In the genomic region with DNA sequence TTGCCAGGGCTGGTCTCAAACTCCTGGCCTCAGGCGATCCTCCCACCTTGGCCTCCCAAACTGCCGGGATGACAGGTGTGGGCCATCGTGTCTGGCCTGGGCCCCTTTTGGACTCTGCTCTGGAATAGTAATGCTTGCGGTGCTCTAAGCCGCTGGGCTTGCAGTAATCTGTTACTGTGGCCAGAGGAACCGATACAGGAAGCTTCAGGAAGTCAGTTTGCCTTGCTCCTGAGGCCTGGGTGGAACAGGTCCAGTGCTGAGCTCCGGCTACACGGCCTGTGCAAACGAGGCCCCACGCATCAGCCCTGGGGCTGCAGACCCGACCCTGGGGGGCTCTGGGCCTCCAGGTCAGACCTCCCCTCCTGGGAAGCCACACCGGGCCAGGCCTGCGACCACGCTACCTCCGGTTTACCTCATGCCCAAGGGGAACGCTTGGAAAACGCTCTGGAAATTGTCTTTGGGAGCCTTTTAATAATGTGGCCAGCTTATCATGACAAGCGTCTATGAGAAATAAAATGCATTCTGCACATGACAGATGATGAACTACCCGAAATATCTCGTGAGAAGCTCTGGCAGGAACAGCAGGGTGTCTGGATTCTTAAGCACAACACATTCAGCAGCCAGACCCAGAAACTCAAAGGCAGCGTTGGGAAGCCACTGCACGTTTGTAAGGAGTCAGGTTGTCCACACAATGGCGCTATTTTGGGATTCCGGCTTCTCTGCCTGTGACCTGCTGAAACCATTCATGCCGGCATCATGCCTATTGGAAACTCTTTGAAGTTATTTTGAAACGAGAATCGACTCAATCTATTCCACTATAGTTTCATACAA, we compare ENCODE assay signal across 1 cellular context.
TF ChIP-seq lines count a peak whose summit lies in the region.

No MANE protein-coding gene starts in this region.

TF ChIP-seq in HepG2, 621 proteins besides CTCF, POLR2A, EP300 and RAD21 (continued from another document and continues in another):
- no peak for TF ChIP-seq ZNF513 (CRISPR knock-in tag; conservative IDR thresholded peaks at IDR 0.05)
- TF ChIP-seq HOXA7 (CRISPR knock-in tag; IDR thresholded peaks at IDR 0.05): no peak
- TF ChIP-seq ZMYM2 (CRISPR knock-in tag; IDR thresholded peaks at IDR 0.05): peak; percentile 64
- peak; percentile 63 for TF ChIP-seq HNF4A (CRISPR knock-in tag; IDR thresholded peaks at IDR 0.05)
- TF ChIP-seq ARHGAP35 (CRISPR knock-in tag; IDR thresholded peaks at IDR 0.05; ENCODE audit: borderline replicate concordance): no peak; the same call in 1 of the 2 replicates
- no peak for TF ChIP-seq ELF1 (CRISPR knock-in tag; IDR thresholded peaks at IDR 0.05)
- TF ChIP-seq, protein P1, sequence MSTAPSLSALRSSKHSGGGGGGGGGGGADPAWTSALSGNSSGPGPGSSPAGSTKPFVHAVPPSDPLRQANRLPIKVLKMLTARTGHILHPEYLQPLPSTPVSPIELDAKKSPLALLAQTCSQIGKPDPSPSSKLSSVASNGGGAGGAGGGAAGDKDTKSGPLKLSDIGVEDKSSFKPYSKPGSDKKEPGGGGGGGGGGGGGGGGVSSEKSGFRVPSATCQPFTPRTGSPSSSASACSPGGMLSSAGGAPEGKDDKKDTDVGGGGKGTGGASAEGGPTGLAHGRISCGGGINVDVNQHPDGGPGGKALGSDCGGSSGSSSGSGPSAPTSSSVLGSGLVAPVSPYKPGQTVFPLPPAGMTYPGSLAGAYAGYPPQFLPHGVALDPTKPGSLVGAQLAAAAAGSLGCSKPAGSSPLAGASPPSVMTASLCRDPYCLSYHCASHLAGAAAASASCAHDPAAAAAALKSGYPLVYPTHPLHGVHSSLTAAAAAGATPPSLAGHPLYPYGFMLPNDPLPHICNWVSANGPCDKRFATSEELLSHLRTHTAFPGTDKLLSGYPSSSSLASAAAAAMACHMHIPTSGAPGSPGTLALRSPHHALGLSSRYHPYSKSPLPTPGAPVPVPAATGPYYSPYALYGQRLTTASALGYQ (CRISPR knock-in tag; IDR thresholded peaks at IDR 0.05): 0 out of 2 replicates have a peak, but pooled peaks have one; percentile 29
- TF ChIP-seq ZNF253 (CRISPR knock-in tag; IDR thresholded peaks at IDR 0.05; ENCODE audit: borderline replicate concordance): 0 out of 2 replicates have a peak, but pooled peaks have one; percentile 34
- TF ChIP-seq, protein P2, sequence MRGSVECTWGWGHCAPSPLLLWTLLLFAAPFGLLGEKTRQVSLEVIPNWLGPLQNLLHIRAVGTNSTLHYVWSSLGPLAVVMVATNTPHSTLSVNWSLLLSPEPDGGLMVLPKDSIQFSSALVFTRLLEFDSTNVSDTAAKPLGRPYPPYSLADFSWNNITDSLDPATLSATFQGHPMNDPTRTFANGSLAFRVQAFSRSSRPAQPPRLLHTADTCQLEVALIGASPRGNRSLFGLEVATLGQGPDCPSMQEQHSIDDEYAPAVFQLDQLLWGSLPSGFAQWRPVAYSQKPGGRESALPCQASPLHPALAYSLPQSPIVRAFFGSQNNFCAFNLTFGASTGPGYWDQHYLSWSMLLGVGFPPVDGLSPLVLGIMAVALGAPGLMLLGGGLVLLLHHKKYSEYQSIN (CRISPR knock-in tag; IDR thresholded peaks at IDR 0.05; ENCODE audit: borderline replicate concordance): no peak
- TF ChIP-seq HNRNPL (IDR thresholded peaks at IDR 0.05; ENCODE audit: low read depth, low read length): no peak
- TF ChIP-seq ARID2 (CRISPR knock-in tag; IDR thresholded peaks at IDR 0.05; ENCODE audit: borderline replicate concordance): no peak
- TF ChIP-seq, protein P3, sequence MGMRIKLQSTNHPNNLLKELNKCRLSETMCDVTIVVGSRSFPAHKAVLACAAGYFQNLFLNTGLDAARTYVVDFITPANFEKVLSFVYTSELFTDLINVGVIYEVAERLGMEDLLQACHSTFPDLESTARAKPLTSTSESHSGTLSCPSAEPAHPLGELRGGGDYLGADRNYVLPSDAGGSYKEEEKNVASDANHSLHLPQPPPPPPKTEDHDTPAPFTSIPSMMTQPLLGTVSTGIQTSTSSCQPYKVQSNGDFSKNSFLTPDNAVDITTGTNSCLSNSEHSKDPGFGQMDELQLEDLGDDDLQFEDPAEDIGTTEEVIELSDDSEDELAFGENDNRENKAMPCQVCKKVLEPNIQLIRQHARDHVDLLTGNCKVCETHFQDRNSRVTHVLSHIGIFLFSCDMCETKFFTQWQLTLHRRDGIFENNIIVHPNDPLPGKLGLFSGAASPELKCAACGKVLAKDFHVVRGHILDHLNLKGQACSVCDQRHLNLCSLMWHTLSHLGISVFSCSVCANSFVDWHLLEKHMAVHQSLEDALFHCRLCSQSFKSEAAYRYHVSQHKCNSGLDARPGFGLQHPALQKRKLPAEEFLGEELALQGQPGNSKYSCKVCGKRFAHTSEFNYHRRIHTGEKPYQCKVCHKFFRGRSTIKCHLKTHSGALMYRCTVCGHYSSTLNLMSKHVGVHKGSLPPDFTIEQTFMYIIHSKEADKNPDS (CRISPR knock-in tag; IDR thresholded peaks at IDR 0.05): no peak
- no peak for TF ChIP-seq ZNF75D (CRISPR knock-in tag; IDR thresholded peaks at IDR 0.05; ENCODE audit: borderline replicate concordance)
- no peak for TF ChIP-seq CC2D1A (CRISPR knock-in tag; IDR thresholded peaks at IDR 0.05)
- no peak for TF ChIP-seq PHF20 (CRISPR knock-in tag; IDR thresholded peaks at IDR 0.05)
- TF ChIP-seq KLF13 (CRISPR knock-in tag; IDR thresholded peaks at IDR 0.05): no peak
- no peak for TF ChIP-seq IKZF1 (IDR thresholded peaks at IDR 0.05)
- TF ChIP-seq, protein P4, sequence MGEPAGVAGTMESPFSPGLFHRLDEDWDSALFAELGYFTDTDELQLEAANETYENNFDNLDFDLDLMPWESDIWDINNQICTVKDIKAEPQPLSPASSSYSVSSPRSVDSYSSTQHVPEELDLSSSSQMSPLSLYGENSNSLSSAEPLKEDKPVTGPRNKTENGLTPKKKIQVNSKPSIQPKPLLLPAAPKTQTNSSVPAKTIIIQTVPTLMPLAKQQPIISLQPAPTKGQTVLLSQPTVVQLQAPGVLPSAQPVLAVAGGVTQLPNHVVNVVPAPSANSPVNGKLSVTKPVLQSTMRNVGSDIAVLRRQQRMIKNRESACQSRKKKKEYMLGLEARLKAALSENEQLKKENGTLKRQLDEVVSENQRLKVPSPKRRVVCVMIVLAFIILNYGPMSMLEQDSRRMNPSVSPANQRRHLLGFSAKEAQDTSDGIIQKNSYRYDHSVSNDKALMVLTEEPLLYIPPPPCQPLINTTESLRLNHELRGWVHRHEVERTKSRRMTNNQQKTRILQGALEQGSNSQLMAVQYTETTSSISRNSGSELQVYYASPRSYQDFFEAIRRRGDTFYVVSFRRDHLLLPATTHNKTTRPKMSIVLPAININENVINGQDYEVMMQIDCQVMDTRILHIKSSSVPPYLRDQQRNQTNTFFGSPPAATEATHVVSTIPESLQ (CRISPR knock-in tag; conservative IDR thresholded peaks at IDR 0.05): no peak
- no peak for TF ChIP-seq ZFP37 (CRISPR knock-in tag; IDR thresholded peaks at IDR 0.05; ENCODE audit: borderline replicate concordance)
- no peak for TF ChIP-seq HES4 (CRISPR knock-in tag; IDR thresholded peaks at IDR 0.05; ENCODE audit: borderline replicate concordance)
- TF ChIP-seq MTF2 (CRISPR knock-in tag; IDR thresholded peaks at IDR 0.05; ENCODE audit: borderline replicate concordance): no peak
- no peak for TF ChIP-seq PAX8 (CRISPR knock-in tag; IDR thresholded peaks at IDR 0.05; ENCODE audit: borderline replicate concordance)
- no peak for TF ChIP-seq CENPX (CRISPR knock-in tag; IDR thresholded peaks at IDR 0.05)
- TF ChIP-seq, protein P5, sequence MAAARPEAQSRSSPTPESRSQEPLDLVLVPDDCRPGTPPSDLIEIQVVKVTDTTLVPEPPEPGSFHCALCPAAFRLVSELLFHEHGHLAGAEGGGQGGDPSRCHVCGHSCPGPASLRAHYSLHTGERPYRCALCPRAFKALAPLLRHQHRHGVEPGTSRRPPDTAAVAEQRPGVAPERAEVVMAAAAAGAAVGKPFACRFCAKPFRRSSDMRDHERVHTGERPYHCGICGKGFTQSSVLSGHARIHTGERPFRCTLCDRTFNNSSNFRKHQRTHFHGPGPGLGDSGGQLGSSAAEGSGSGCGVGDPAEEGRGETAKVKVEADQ (CRISPR knock-in tag; IDR thresholded peaks at IDR 0.05; ENCODE audit: borderline replicate concordance): peak; percentile 52; the same call in 1 of the 2 replicates
- TF ChIP-seq PRPF4 (IDR thresholded peaks at IDR 0.05; ENCODE audit: low read depth, low read length, poor library complexity, severe bottlenecking): no peak
- TF ChIP-seq AFF4 (CRISPR knock-in tag; IDR thresholded peaks at IDR 0.05): no peak
- no peak for TF ChIP-seq IRX3 (CRISPR knock-in tag; IDR thresholded peaks at IDR 0.05; ENCODE audit: borderline replicate concordance, low read depth)
- TF ChIP-seq, protein P6, sequence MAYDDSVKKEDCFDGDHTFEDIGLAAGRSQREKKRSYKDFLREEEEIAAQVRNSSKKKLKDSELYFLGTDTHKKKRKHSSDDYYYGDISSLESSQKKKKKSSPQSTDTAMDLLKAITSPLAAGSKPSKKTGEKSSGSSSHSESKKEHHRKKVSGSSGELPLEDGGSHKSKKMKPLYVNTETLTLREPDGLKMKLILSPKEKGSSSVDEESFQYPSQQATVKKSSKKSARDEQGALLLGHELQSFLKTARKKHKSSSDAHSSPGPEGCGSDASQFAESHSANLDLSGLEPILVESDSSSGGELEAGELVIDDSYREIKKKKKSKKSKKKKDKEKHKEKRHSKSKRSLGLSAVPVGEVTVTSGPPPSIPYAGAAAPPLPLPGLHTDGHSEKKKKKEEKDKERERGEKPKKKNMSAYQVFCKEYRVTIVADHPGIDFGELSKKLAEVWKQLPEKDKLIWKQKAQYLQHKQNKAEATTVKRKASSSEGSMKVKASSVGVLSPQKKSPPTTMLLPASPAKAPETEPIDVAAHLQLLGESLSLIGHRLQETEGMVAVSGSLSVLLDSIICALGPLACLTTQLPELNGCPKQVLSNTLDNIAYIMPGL (CRISPR knock-in tag; IDR thresholded peaks at IDR 0.05; ENCODE audit: borderline replicate concordance in 1 of 2, low read depth in 1 of 2): peak; percentile 5 to 41; a peak in 2 of 4 replicates
- no peak for TF ChIP-seq ZNF33A (CRISPR knock-in tag; IDR thresholded peaks at IDR 0.05; ENCODE audit: borderline replicate concordance)
- no peak for TF ChIP-seq NKX3-1 (CRISPR knock-in tag; IDR thresholded peaks at IDR 0.05)
- TF ChIP-seq ZNF556 (CRISPR knock-in tag; IDR thresholded peaks at IDR 0.05; ENCODE audit: borderline replicate concordance): peak; percentile 42; the same call in 1 of the 2 replicates
- no peak for TF ChIP-seq GMEB1 (CRISPR knock-in tag; IDR thresholded peaks at IDR 0.05; ENCODE audit: borderline replicate concordance)
- TF ChIP-seq ZSCAN22 (CRISPR knock-in tag; IDR thresholded peaks at IDR 0.05): no peak
- TF ChIP-seq, protein P7, sequence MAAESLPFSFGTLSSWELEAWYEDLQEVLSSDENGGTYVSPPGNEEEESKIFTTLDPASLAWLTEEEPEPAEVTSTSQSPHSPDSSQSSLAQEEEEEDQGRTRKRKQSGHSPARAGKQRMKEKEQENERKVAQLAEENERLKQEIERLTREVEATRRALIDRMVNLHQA (CRISPR knock-in tag; IDR thresholded peaks at IDR 0.05): no peak
- no peak for TF ChIP-seq ZNF138 (CRISPR knock-in tag; IDR thresholded peaks at IDR 0.05; ENCODE audit: low read depth)
- no peak for TF ChIP-seq MIER2 (CRISPR knock-in tag; IDR thresholded peaks at IDR 0.05)
- no peak for TF ChIP-seq TEAD3 (CRISPR knock-in tag; optimal IDR thresholded peaks at IDR 0.05; ENCODE audit: borderline replicate concordance)
